11 cellular contexts compared by ENCODE assay signal in genomic region chr17:78415821-78416301, GRCh38. TPM values are rescaled to one million over a fixed set of nuclear protein-coding genes. Genes with fewer than 3 reads are reported as not detected.
DNase-seq lines count a peak whose midpoint lies in the region; ATAC-seq, FAIRE-seq and TF ChIP-seq lines count a peak whose summit lies in the region.
"Had no signal": no experiment of that assay in that cellular context is flagged by ENCODE, and none has a peak within 500 bp of the region (broad histone marks: within the 10 kb centered on the region; RNA-seq: fewer than 3 reads in every experiment).

No MANE protein-coding gene starts in this region.

- intact Hi-C loops in kidney (cut with DNase I), result loop anchor here (5.0 kb wide), 1 partner anchor 49 kb away; no protein-coding TSS in a partner anchor

- H3K4me1 ChIP-seq in kidney (ENCODE audit: control insufficient read depth in 1 of 2, insufficient read depth in 1 of 2, low read depth in 1 of 2, low read length in 2 of 2), result peaks cover 0 to 41% of the 10 kb centered on the region in 2 donors
- H3K4me1 ChIP-seq: neural progenitor cell had no signal

- CTCF ChIA-PET in WTC11 (lab: Charles Lee), result interaction anchor here (1.2 to 5.1 kb wide), 3 partner anchors 51 to 165 kb away, joined by 4 to 31 read pairs (median 8); no protein-coding TSS in a partner anchor

- no peak for FAIRE-seq in kidney (lab: Jason Lieb, UNC)
- FAIRE-seq: A204.1, GM19239 had no signal

- peaks cover 8 to 24% of the 10 kb centered on the region in 2 donors for H3K36me3 ChIP-seq in kidney (ENCODE audit: control insufficient read depth in 1 of 2, insufficient read depth in 2 of 2, low read length in 2 of 2)
- H3K36me3 ChIP-seq: neural progenitor cell had no signal

- peak overlapping the region; percentile 98 for H3K27ac Mint-ChIP-seq in T-helper 1 cell treated with Interleukin-12 subunit alpha and Interleukin-12 subunit beta and Interleukin-4 antibody, amounts not matched to agents 30 μg/mL and 1 μg/mL, for 36 hours
- peak overlapping the region; percentile 70 for H3K27ac Mint-ChIP-seq in WTC11
- H3K27ac Mint-ChIP-seq in stimulated activated memory B cell treated with anti-CD40 and anti-IgM and Interleukin-4, amounts not matched to agents 10 μg/mL and 1 μg/mL and 100 μg/mL, for 72 hours, result peak overlapping the region; percentile 24
- H3K27ac Mint-ChIP-seq: neural progenitor cell had no signal

- no peak for ATAC-seq in WTC11
- no peak for ATAC-seq in stimulated activated memory B cell treated with anti-CD40 and anti-IgM and Interleukin-4, amounts not matched to agents 10 μg/mL and 1 μg/mL and 100 μg/mL, for 72 hours

- H3K9me3 ChIP-seq in kidney (ENCODE audit: control insufficient read depth in 1 of 2, low read length in 2 of 2), result no peaks in the 10 kb centered on the region

- H3K4me3 ChIP-seq in kidney (ENCODE audit: low read length in 2 of 2), result no peak overlapping the region
- H3K4me3 ChIP-seq: neural progenitor cell had no signal

- H3K4me3 Mint-ChIP-seq in T-helper 1 cell treated with Interleukin-12 subunit alpha and Interleukin-12 subunit beta and Interleukin-4 antibody, amounts not matched to agents 30 μg/mL and 1 μg/mL, for 36 hours, result peak overlapping the region; percentile 87
- no peak overlapping the region for H3K4me3 Mint-ChIP-seq in WTC11
- H3K4me3 Mint-ChIP-seq in stimulated activated memory B cell treated with anti-CD40 and anti-IgM and Interleukin-4, amounts not matched to agents 10 μg/mL and 1 μg/mL and 100 μg/mL, for 72 hours, result no peak overlapping the region
- H3K4me3 Mint-ChIP-seq: neural progenitor cell had no signal

- H3K4me1 Mint-ChIP-seq in T-helper 1 cell treated with Interleukin-12 subunit alpha and Interleukin-12 subunit beta and Interleukin-4 antibody, amounts not matched to agents 30 μg/mL and 1 μg/mL, for 36 hours (ENCODE audit: low read depth), result peaks cover 80% of the 10 kb centered on the region
- peaks cover 6% of the 10 kb centered on the region for H3K4me1 Mint-ChIP-seq in WTC11
- H3K4me1 Mint-ChIP-seq in stimulated activated memory B cell treated with anti-CD40 and anti-IgM and Interleukin-4, amounts not matched to agents 10 μg/mL and 1 μg/mL and 100 μg/mL, for 72 hours, result peaks cover 34% of the 10 kb centered on the region
- H3K4me1 Mint-ChIP-seq: neural progenitor cell had no signal

- H3K27ac ChIP-seq in kidney (ENCODE audit: low read depth in 2 of 2, low read length in 2 of 2), result peak overlapping the region; percentile 87 to 94
- H3K27ac ChIP-seq: neural progenitor cell had no signal

- H3K9ac ChIP-seq in kidney (ENCODE audit: low read length in 2 of 2), result peak overlapping the region; percentile 46 to 70
- H3K9ac ChIP-seq: neural progenitor cell had no signal

- H3K36me3 Mint-ChIP-seq in T-helper 1 cell treated with Interleukin-12 subunit alpha and Interleukin-12 subunit beta and Interleukin-4 antibody, amounts not matched to agents 30 μg/mL and 1 μg/mL, for 36 hours (ENCODE audit: low read depth), result peaks cover 55% of the 10 kb centered on the region
- peaks cover 20% of the 10 kb centered on the region for H3K36me3 Mint-ChIP-seq in WTC11
- H3K36me3 Mint-ChIP-seq in stimulated activated memory B cell treated with anti-CD40 and anti-IgM and Interleukin-4, amounts not matched to agents 10 μg/mL and 1 μg/mL and 100 μg/mL, for 72 hours, result peaks cover 33% of the 10 kb centered on the region

- TF ChIP-seq CTCF in WTC11 (IDR thresholded peaks at IDR 0.05) (no peak), kidney (IDR thresholded peaks at IDR 0.05; ENCODE audit: borderline replicate concordance, extremely low read depth, insufficient read depth) (no peak)

- DNase-seq in T-helper 1 cell (no peak), WTC11 (ENCODE audit: low spot score) (no peak), kidney (no peak), AG08396 (ENCODE audit: low spot score) (no peak), NCI-H1105 treated with DMSO at 0.1 percent for 48 hours (lab: John Stamatoyannopoulos, UW) (no peak)
- DNase-seq in effector CD8-positive, alpha-beta T cell (lab: John Stamatoyannopoulos, UW), result no peak

- no peaks in the 10 kb centered on the region for H3K9me3 Mint-ChIP-seq in T-helper 1 cell treated with Interleukin-12 subunit alpha and Interleukin-12 subunit beta and Interleukin-4 antibody, amounts not matched to agents 30 μg/mL and 1 μg/mL, for 36 hours
- no peaks in the 10 kb centered on the region for H3K9me3 Mint-ChIP-seq in WTC11
- no peaks in the 10 kb centered on the region for H3K9me3 Mint-ChIP-seq in stimulated activated memory B cell treated with anti-CD40 and anti-IgM and Interleukin-4, amounts not matched to agents 10 μg/mL and 1 μg/mL and 100 μg/mL, for 72 hours
- H3K9me3 Mint-ChIP-seq: neural progenitor cell had no signal

- no peaks in the 10 kb centered on the region for H3K27me3 Mint-ChIP-seq in T-helper 1 cell treated with Interleukin-12 subunit alpha and Interleukin-12 subunit beta and Interleukin-4 antibody, amounts not matched to agents 30 μg/mL and 1 μg/mL, for 36 hours (ENCODE audit: low read depth)
- no peaks in the 10 kb centered on the region for H3K27me3 Mint-ChIP-seq in WTC11 (ENCODE audit: low read depth)
- H3K27me3 Mint-ChIP-seq in stimulated activated memory B cell treated with anti-CD40 and anti-IgM and Interleukin-4, amounts not matched to agents 10 μg/mL and 1 μg/mL and 100 μg/mL, for 72 hours, result no peaks in the 10 kb centered on the region

- POLR2A ChIA-PET in WTC11 (lab: Charles Lee), result interaction anchor here (1.8 kb wide), 1 partner anchor 55 kb away, joined by 5 read pairs; no protein-coding TSS in a partner anchor

TF ChIP-seq in WTC11, 78 proteins besides CTCF, POLR2A, EP300 and RAD21:
- TF ChIP-seq, protein P1, sequence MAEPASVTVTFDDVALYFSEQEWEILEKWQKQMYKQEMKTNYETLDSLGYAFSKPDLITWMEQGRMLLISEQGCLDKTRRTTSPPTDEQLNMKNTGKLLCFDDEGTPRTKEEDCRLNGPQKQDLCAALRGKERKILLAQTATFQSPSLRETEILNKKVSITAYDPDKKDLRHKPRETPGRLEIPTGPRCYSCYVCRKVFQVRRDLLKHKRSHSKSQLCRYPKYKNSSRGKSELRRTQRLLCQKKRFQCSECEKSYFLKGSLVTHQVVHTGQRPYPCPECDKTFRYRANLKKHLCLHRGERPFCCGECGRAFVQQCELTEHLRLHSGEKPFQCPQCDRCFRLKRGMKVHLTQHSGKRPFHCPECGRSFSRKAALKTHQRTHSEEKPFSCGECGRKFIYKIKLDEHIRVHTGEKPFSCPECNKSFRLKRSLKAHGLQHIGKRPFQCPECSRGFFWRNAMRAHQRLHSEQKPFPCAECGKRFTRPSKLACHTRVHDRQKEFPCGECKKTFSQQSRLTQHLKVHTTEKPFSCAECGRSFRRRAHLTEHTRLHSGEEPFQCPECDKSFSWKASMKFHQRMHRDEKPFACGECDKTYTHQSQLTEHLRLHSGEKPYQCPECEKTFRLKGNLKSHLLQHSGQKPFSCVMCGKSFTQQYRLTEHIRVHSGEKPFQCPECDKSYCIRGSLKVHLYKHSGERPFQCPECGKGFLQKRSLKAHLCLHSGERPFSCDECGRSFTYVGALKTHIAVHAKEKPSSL (CRISPR knock-in tag; conservative IDR thresholded peaks at IDR 0.05), result no peak
- TF ChIP-seq NR2C2 (CRISPR knock-in tag; IDR thresholded peaks at IDR 0.05) (no peak), CREB1 (CRISPR knock-in tag; IDR thresholded peaks at IDR 0.05) (no peak)

RNA-seq across cellular contexts. Expression of gene PGS1, which starts 37.4 kb away (rescaled TPM):
- total RNA-seq in WTC11 (2021) (45.4 to 51.4 TPM (median 47.0 TPM) in 3 replicates), kidney (65.4 TPM)
- 15.6 TPM for polyA plus RNA-seq in kidney (ENCODE audit: insufficient read depth, low read depth, low replicate concordance)

RNA-seq across cellular contexts. Expression of gene SOCS3, which starts 56.0 kb away (rescaled TPM):
- total RNA-seq in WTC11 (2021), result 23.8 to 24.6 TPM (median 24.2 TPM) in 3 replicates
- 110 TPM for total RNA-seq in kidney
- polyA plus RNA-seq in kidney (ENCODE audit: insufficient read depth, low read depth, low replicate concordance), result 31.2 TPM

Comparison
In these comparisons a context has a peak if more than half of its experiments do, and no peak if none do; other contexts are left out.
1. H3K27ac Mint-ChIP-seq: peak in every context shown above with its lines; median percentile 98 in T-helper 1 cell treated with Interleukin-12 subunit alpha and Interleukin-12 subunit beta and Interleukin-4 antibody, amounts not matched to agents 30 μg/mL and 1 μg/mL, for 36 hours; 70 in WTC11; 24 in stimulated activated memory B cell treated with anti-CD40 and anti-IgM and Interleukin-4, amounts not matched to agents 10 μg/mL and 1 μg/mL and 100 μg/mL, for 72 hours.